Comparison of ENCODE assay signal across 8 cellular contexts in the genomic region with DNA sequence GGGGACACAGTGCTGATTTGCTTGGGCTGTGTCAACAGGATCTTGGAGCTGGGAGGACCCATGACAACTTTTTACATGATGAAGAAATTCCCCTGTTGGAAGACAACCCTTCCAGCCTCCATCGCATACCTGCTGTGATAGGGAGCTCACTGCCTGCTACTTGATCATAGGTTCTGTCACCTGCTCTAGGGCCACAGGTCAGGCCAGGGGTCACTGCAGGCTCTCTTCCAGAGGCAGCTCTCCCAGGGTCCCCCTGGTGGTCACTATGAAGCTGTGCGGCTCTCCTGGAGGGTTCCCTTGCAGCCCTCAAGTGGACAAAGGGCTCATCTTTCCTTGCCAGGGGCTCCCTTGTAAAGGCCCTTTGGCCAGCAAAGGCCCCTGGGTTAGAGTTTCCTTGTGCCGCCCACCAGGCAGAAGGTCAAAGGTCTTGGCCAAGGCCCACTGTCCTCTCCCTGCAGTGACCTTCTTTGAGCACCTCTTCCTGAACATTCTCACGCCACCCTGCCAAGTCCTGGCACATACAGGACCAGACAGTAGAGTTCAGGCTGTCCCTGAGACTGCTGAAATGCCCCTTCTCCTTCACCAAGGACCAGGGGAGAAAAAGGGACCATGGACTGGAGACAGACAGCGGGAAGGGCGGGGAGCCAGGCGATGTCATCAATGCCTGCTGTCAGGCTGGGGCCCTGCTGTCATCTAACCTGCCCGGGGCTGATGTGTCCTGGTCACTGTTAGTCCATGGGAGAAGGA.
DNase-seq lines count a peak whose midpoint lies in the region; ATAC-seq and TF ChIP-seq lines count a peak whose summit lies in the region.

No MANE protein-coding gene starts in this region.

- DNase-seq in AML-193 (lab: John Stamatoyannopoulos, UW) (peak; percentile 11 to 29), astrocyte of the cerebellum (ENCODE audit: low read depth) (no peak), inferior parietal cortex (ENCODE audit: extremely low spot score) (peak; percentile 34), tibial nerve (ENCODE audit: low spot score in 2 of 2) (no peak), NCI-H345 treated with DMSO at 0.1 percent for 48 hours (lab: John Stamatoyannopoulos, UW; ENCODE audit: unreplicated experiment) (no peak), cerebellar cortex (ENCODE audit: low spot score) (no peak)

- no peak overlapping the region for H3K9ac ChIP-seq in Loucy (ENCODE audit: low read depth, low read length, poor library complexity, severe bottlenecking)

- no peaks in the 10 kb centered on the region for H4K20me1 ChIP-seq in Loucy (ENCODE audit: insufficient read depth, low read length, poor library complexity, severe bottlenecking)

- H3K4me3 ChIP-seq in Loucy (ENCODE audit: low read length, poor library complexity, severe bottlenecking) (no peak overlapping the region), astrocyte of the cerebellum (ENCODE audit: low read depth, low read length) (no peak overlapping the region), tibial nerve (no peak overlapping the region)

- H3K9me2 ChIP-seq in Loucy (replicated peaks; ENCODE audit: low read depth, low read length): no peaks in the 10 kb centered on the region

- TF ChIP-seq POLR2A in tibial nerve (IDR thresholded peaks at IDR 0.05): no peak

- peak; percentile 69 for ATAC-seq in GM18511 (IDR thresholded peaks at IDR 0.05; ENCODE audit: unreplicated experiment)

- H3K4me1 ChIP-seq in Loucy (ENCODE audit: insufficient read depth, low read length, poor library complexity, severe bottlenecking) (no peaks in the 10 kb centered on the region), tibial nerve (peaks cover 0 to 4% (median 0%) of the 10 kb centered on the region in 4 donors)

- in situ Hi-C loops in astrocyte of the cerebellum (cut with HindIII; ENCODE audit: low sequenced_read_pairs): no loop called here

- H3K79me2 ChIP-seq in Loucy (ENCODE audit: insufficient read depth, low read length): no peaks in the 10 kb centered on the region

- peak; percentile 78 for TF ChIP-seq CTCF in Loucy (conservative IDR thresholded peaks at IDR 0.05; ENCODE audit: low read length)
- TF ChIP-seq CTCF in astrocyte of the cerebellum (IDR thresholded peaks at IDR 0.05; ENCODE audit: low read depth, low read length, missing control alignments): peak; percentile 85
- peak; percentile 34 to 69 (median 46) for TF ChIP-seq CTCF in tibial nerve (IDR thresholded peaks at IDR 0.05)

- no peaks in the 10 kb centered on the region for H3K36me3 ChIP-seq in Loucy (ENCODE audit: insufficient read depth, low read length)
- no peaks in the 10 kb centered on the region for H3K36me3 ChIP-seq in tibial nerve

- H3F3A ChIP-seq in Loucy (ENCODE audit: low read depth): no peaks in the 10 kb centered on the region

- H2AFZ ChIP-seq in Loucy (ENCODE audit: low read length): no peak overlapping the region

- H3K27ac ChIP-seq in tibial nerve: no peak overlapping the region

- 81 to 100% methylated on average over 6 to 8 of the region's 8 CpGs for WGBS in tibial nerve, 2 donors

- H3K9me3 ChIP-seq in Loucy (ENCODE audit: insufficient read depth, low read depth, low read length) (no peaks in the 10 kb centered on the region), tibial nerve (no peaks in the 10 kb centered on the region)

- H3K4me2 ChIP-seq in Loucy (ENCODE audit: low read depth, low read length, poor library complexity, severe bottlenecking): no peak overlapping the region

- no peak for TF ChIP-seq EP300 in tibial nerve (IDR thresholded peaks at IDR 0.05)

- H3K27me3 ChIP-seq in Loucy (ENCODE audit: insufficient read depth, low read length, poor library complexity, severe bottlenecking) (no peaks in the 10 kb centered on the region), tibial nerve (no peaks in the 10 kb centered on the region)

Comparison
In these comparisons a context has a peak if more than half of its experiments do, and no peak if none do; other contexts are left out.
1. DNase-seq: peak in AML-193 (2 of 2) and inferior parietal cortex (single experiment); none in astrocyte of the cerebellum (single experiment), tibial nerve (0 of 2), NCI-H345 treated with DMSO at 0.1 percent for 48 hours (single experiment) and cerebellar cortex (single experiment).
2. Peak in every context shown above with its lines, with median percentiles within 50 percentile points of each other: CTCF ChIP-seq.